8 cellular contexts compared by ENCODE assay signal in genomic region chr14:77459072-77459723, GRCh38. TPM values are rescaled to one million over a fixed set of nuclear protein-coding genes. Genes with fewer than 3 reads are reported as not detected.
A peak's percentile ranks its signal among the peaks of the same experiment; 100 is the strongest.
DNase-seq lines count a peak whose midpoint lies in the region; ATAC-seq and TF ChIP-seq lines count a peak whose summit lies in the region.

No MANE protein-coding gene starts in this region.

- peak overlapping the region in 3 of 12 donors; percentile 91 to 96 (median 94) for H3K27ac ChIP-seq in heart left ventricle
- no peak overlapping the region for H3K27ac ChIP-seq in mesodermal cell (ENCODE audit: low read depth, low read length, severe bottlenecking)

- H3K9me3 ChIP-seq in heart left ventricle = no peaks in the 10 kb centered on the region
- no peaks in the 10 kb centered on the region for H3K9me3 ChIP-seq in mesodermal cell (ENCODE audit: control insufficient read depth, low read length)

- peak in 11 of 12 donors; percentile 13 to 66 (median 45) for TF ChIP-seq CTCF in heart left ventricle (IDR thresholded peaks at IDR 0.05)

- 36 to 43% (median 41%) methylated on average over 13 of the region's 13 CpGs for WGBS in heart left ventricle, 4 donors
- 58 to 65% methylated on average over 10 of the region's 13 CpGs for WGBS in mesodermal cell (ENCODE audit: insufficient coverage in 2 of 2), 2 experiments

- intact Hi-C loops in heart left ventricle (cut with DNase I) (loop anchor here in 9 of 10 donors (2.0 to 10.0 kb wide), 10 partner anchors 82 to 248 kb away; partner anchors contain the start of genes SAMD15 (in 5 of the 9), TMED8 (in 5 of the 9), ALKBH1 (in 4 of the 9) and GSTZ1 (in 4 of the 9)), Right ventricle myocardium superior (cut with DNase I) (no loop called here)
- intact Hi-C loops in activated CD4-positive, alpha-beta T cell treated with anti-CD3 and anti-CD28 coated beads, Interleukin-2, amount 10 ng/mL, durations not matched to agents 24 days and 14 days (cut with micrococcal nuclease) = loop anchor here (2.0 to 10.0 kb wide), 4 partner anchors 92 to 1794 kb away; partner anchors contain the start of genes ANGEL1, ERG28 and TTLL5

- no peaks in the 10 kb centered on the region for H3K27me3 Mint-ChIP-seq in activated CD4-positive, alpha-beta T cell treated with anti-CD3 and anti-CD28 coated beads, Interleukin-2, amount 10 ng/mL, durations not matched to agents 24 days and 14 days

- no peaks in the 10 kb centered on the region for H3K27me3 ChIP-seq in heart left ventricle

- H3K9me3 Mint-ChIP-seq in activated CD4-positive, alpha-beta T cell treated with anti-CD3 and anti-CD28 coated beads, Interleukin-2, amount 10 ng/mL, durations not matched to agents 24 days and 14 days = no peaks in the 10 kb centered on the region

- TF ChIP-seq POLR2A in heart left ventricle (IDR thresholded peaks at IDR 0.05) = no peak

- DNase-seq in heart left ventricle = peak in 3 of 5 donors; percentile 37 to 48 (median 42)
- DNase-seq in Right ventricle myocardium superior = no peak
- peak; percentile 82 for DNase-seq in NCI-H2227 (lab: John Stamatoyannopoulos, UW; ENCODE audit: unreplicated experiment)
- peak; percentile 91 for DNase-seq in activated CD4-positive, alpha-beta T cell treated with anti-CD3 and anti-CD28 coated beads, Interleukin-2, amount 10 ng/mL, durations not matched to agents 24 days and 14 days
- DNase-seq in dermis microvascular lymphatic vessel endothelial cell (ENCODE audit: low read depth in 2 of 2) = peak; percentile 71 to 86
- peak; percentile 34 for DNase-seq in stimulated activated CD8-positive, alpha-beta memory T cell treated with anti-CD3 and anti-CD28 coated beads, Interleukin-15, amount 100 ng/mL, for 1 hour (ENCODE audit: low read depth)
- DNase-seq in NCI-H2029 (lab: John Stamatoyannopoulos, UW) = no peak

- peak overlapping the region; percentile 100 for H3K4me3 Mint-ChIP-seq in activated CD4-positive, alpha-beta T cell treated with anti-CD3 and anti-CD28 coated beads, Interleukin-2, amount 10 ng/mL, durations not matched to agents 24 days and 14 days

- H3K36me3 Mint-ChIP-seq in activated CD4-positive, alpha-beta T cell treated with anti-CD3 and anti-CD28 coated beads, Interleukin-2, amount 10 ng/mL, durations not matched to agents 24 days and 14 days (ENCODE audit: low read depth) = peaks cover 52% of the 10 kb centered on the region

- H3K4me3 ChIP-seq in heart left ventricle (peak overlapping the region; percentile 70 to 98 (median 92)), mesodermal cell (ENCODE audit: extremely low read depth, insufficient read depth, low read length, poor library complexity, severe bottlenecking) (peak overlapping the region; percentile 96)

- ATAC-seq in heart left ventricle (no peak), Right ventricle myocardium superior (ENCODE audit: poor library complexity) (no peak)

- peak overlapping the region; percentile 100 for H3K27ac Mint-ChIP-seq in activated CD4-positive, alpha-beta T cell treated with anti-CD3 and anti-CD28 coated beads, Interleukin-2, amount 10 ng/mL, durations not matched to agents 24 days and 14 days

- H3K4me1 ChIP-seq in heart left ventricle (peaks cover 2 to 30% (median 21%) of the 10 kb centered on the region in 12 donors), mesodermal cell (ENCODE audit: control insufficient read depth, insufficient read depth, low read length, poor library complexity, severe bottlenecking) (peaks cover 4% of the 10 kb centered on the region)

- H3K36me3 ChIP-seq in heart left ventricle = peaks cover 0 to 50% (median 47%) of the 10 kb centered on the region in 9 donors
- peaks cover 50% of the 10 kb centered on the region for H3K36me3 ChIP-seq in mesodermal cell (ENCODE audit: control insufficient read depth, insufficient read depth, low read length)

- H3K4me1 Mint-ChIP-seq in activated CD4-positive, alpha-beta T cell treated with anti-CD3 and anti-CD28 coated beads, Interleukin-2, amount 10 ng/mL, durations not matched to agents 24 days and 14 days = peaks cover 24% of the 10 kb centered on the region

RNA-seq across cellular contexts. Expression of gene AHSA1, which starts 1.3 kb away (rescaled TPM):
- total RNA-seq in heart left ventricle = 100 to 1,000 TPM; 112 to 210 (median 152) TPM
- 100 to 1,000 TPM; 137 to 256 TPM for polyA plus RNA-seq in heart left ventricle
- 205 TPM for total RNA-seq in Right ventricle myocardium superior
- total RNA-seq in activated CD4-positive, alpha-beta T cell treated with anti-CD3 and anti-CD28 coated beads, Interleukin-2, amount 10 ng/mL, durations not matched to agents 24 days and 14 days = 418 and 441 TPM in 2 replicates
- 69.7 and 73.0 TPM in 2 replicates for total RNA-seq in dermis microvascular lymphatic vessel endothelial cell
- 118 TPM for polyA plus RNA-seq in mesodermal cell (2013, experiment 1 of 2)
- polyA plus RNA-seq in mesodermal cell (2013, experiment 2 of 2) = 109 TPM

RNA-seq across cellular contexts. Expression of gene VIPAS39, which starts 1.8 kb away (rescaled TPM):
- 10 to 100 TPM in 8 of 9 donors, 1 to 10 TPM in 1; 9.7 to 18.4 (median 14.4) TPM for total RNA-seq in heart left ventricle
- polyA plus RNA-seq in heart left ventricle = 10 to 100 TPM in 1 of 2 donors, 1 to 10 TPM in 1; 6.6 to 13.5 TPM
- total RNA-seq in Right ventricle myocardium superior = 10.9 TPM
- 17.7 and 18.5 TPM in 2 replicates for total RNA-seq in activated CD4-positive, alpha-beta T cell treated with anti-CD3 and anti-CD28 coated beads, Interleukin-2, amount 10 ng/mL, durations not matched to agents 24 days and 14 days
- total RNA-seq in dermis microvascular lymphatic vessel endothelial cell = 25.2 and 25.9 TPM in 2 replicates
- polyA plus RNA-seq in mesodermal cell (2013, experiment 1 of 2) = 32.0 TPM
- 31.8 TPM for polyA plus RNA-seq in mesodermal cell (2013, experiment 2 of 2)

RNA-seq across cellular contexts. Expression of gene NOXRED1, which starts 35.9 kb away (rescaled TPM):
- total RNA-seq in heart left ventricle (under 1 TPM in 4 of 9 donors, not detected in 5; 0.15 to 0.32 (median 0.28) TPM), Right ventricle myocardium superior (not detected), dermis microvascular lymphatic vessel endothelial cell (0.13 and 0.26 TPM in 2 replicates)
- not detected for polyA plus RNA-seq in heart left ventricle
- 0.19 and 0.40 TPM in 2 replicates for total RNA-seq in activated CD4-positive, alpha-beta T cell treated with anti-CD3 and anti-CD28 coated beads, Interleukin-2, amount 10 ng/mL, durations not matched to agents 24 days and 14 days
- 0.18 TPM for polyA plus RNA-seq in mesodermal cell (2013, experiment 1 of 2)
- 0.46 TPM for polyA plus RNA-seq in mesodermal cell (2013, experiment 2 of 2)

RNA-seq across cellular contexts. Expression of gene ISM2, which starts 39.4 kb away (rescaled TPM):
- total RNA-seq in heart left ventricle (1 to 10 TPM in 1 of 9 donors, not detected in 8; 1.3 TPM), Right ventricle myocardium superior (not detected), dermis microvascular lymphatic vessel endothelial cell (under 0.01 TPM in 2 replicates)
- not detected for polyA plus RNA-seq in heart left ventricle
- 0.07 and 0.12 TPM in 2 replicates for total RNA-seq in activated CD4-positive, alpha-beta T cell treated with anti-CD3 and anti-CD28 coated beads, Interleukin-2, amount 10 ng/mL, durations not matched to agents 24 days and 14 days
- 0.29 TPM for polyA plus RNA-seq in mesodermal cell (2013, experiment 1 of 2)
- polyA plus RNA-seq in mesodermal cell (2013, experiment 2 of 2) = 0.56 TPM

Comparison
In these comparisons a context has a peak if more than half of its experiments do, and no peak if none do; other contexts are left out.
1. DNase-seq: peak in heart left ventricle (3 of 5), NCI-H2227 (single experiment), activated CD4-positive, alpha-beta T cell treated with anti-CD3 and anti-CD28 coated beads, Interleukin-2, amount 10 ng/mL, durations not matched to agents 24 days and 14 days (single experiment), dermis microvascular lymphatic vessel endothelial cell (2 of 2) and stimulated activated CD8-positive, alpha-beta memory T cell treated with anti-CD3 and anti-CD28 coated beads, Interleukin-15, amount 100 ng/mL, for 1 hour (single experiment); none in Right ventricle myocardium superior (single experiment) and NCI-H2029 (single experiment).